In genomic region chr7:30594540-30595460, GRCh38 we compare ENCODE assay signal across 1 cellular context.
TF ChIP-seq lines count a peak whose summit lies in the region.

GARS1 (plus strand) TSS chr7:30594878; CDS start chr7:30594922, 44 bp downstream.

TF ChIP-seq in K562, 482 proteins besides CTCF, POLR2A, EP300 and RAD21 (continued from another document and continues in another):
- TF ChIP-seq UBTF (IDR thresholded peaks at IDR 0.05; ENCODE audit: borderline replicate concordance in 1 of 2, low read depth in 2 of 2, low read length in 2 of 2) (peak; percentile 89 to 96), ETV6 (IDR thresholded peaks at IDR 0.05; ENCODE audit: borderline replicate concordance in 1 of 2, low read depth in 2 of 2, low read length in 1 of 2) (peak in 1 of 2 experiments; percentile 25; a peak in 1 of 4 replicates), ETV6 (CRISPR knock-in tag; IDR thresholded peaks at IDR 0.05; ENCODE audit: borderline replicate concordance) (0 out of 2 replicates have a peak, but pooled peaks have one; percentile 20), ZBTB49 (CRISPR knock-in tag; IDR thresholded peaks at IDR 0.05; ENCODE audit: borderline replicate concordance) (no peak), ZBTB11 (CRISPR knock-in tag; IDR thresholded peaks at IDR 0.05) (peak in 1 of 3 experiments; percentile 64; a peak in 2 of 6 replicates), C11orf30 (IDR thresholded peaks at IDR 0.05; ENCODE audit: low read depth) (peak; percentile 91), KLF13 (tag; IDR thresholded peaks at IDR 0.05; ENCODE audit: borderline replicate concordance, low read depth) (no peak; the same call in 1 of the 2 replicates), POLR2AphosphoS5 (IDR thresholded peaks at IDR 0.05; ENCODE audit: control insufficient read depth, insufficient read depth, low read depth, low read length) (peak; percentile 87), CEBPB (tag; IDR thresholded peaks at IDR 0.05) (peak; percentile 99), TEAD1 (CRISPR knock-in tag; IDR thresholded peaks at IDR 0.05) (peak; percentile 14 to 44; a peak in 1 of 4 replicates), SMAD1 (IDR thresholded peaks at IDR 0.05; ENCODE audit: low read depth, low read length, partially characterized antibody) (peak; percentile 73), SREBF1 (IDR thresholded peaks at IDR 0.05; ENCODE audit: borderline replicate concordance, low read depth, low read length) (no peak), SETDB1 (IDR thresholded peaks at IDR 0.05; ENCODE audit: low read length) (peak; percentile 44), THRA (IDR thresholded peaks at IDR 0.05) (no peak), GMEB1 (CRISPR knock-in tag; IDR thresholded peaks at IDR 0.05) (peak; percentile 94), ZNF76 (CRISPR knock-in tag; IDR thresholded peaks at IDR 0.05; ENCODE audit: borderline replicate concordance) (0 out of 2 replicates have a peak, but pooled peaks have one; percentile 12), POLR2AphosphoS2 (IDR thresholded peaks at IDR 0.05; ENCODE audit: low read length) (0 out of 2 replicates have a peak, but pooled peaks have one; percentile 27), NR2C2 (CRISPR knock-in tag; IDR thresholded peaks at IDR 0.05) (0 out of 2 replicates have a peak, but pooled peaks have one; percentile 13), NR2C2 (tag; IDR thresholded peaks at IDR 0.05) (peak; percentile 88), BHLHE40 (IDR thresholded peaks at IDR 0.05; ENCODE audit: low read length) (peak; percentile 91), ARID3B (CRISPR knock-in tag; IDR thresholded peaks at IDR 0.05; ENCODE audit: borderline replicate concordance) (no peak), TBL1XR1 (IDR thresholded peaks at IDR 0.05; ENCODE audit: low read length in 2 of 2) (peak in 1 of 2 experiments; percentile 83; a peak in 3 of 4 replicates), ZBTB12 (CRISPR knock-in tag; IDR thresholded peaks at IDR 0.05) (peak; percentile 93), KAT7 (CRISPR knock-in tag; IDR thresholded peaks at IDR 0.05; ENCODE audit: borderline replicate concordance) (peak; percentile 89; the same call in 1 of the 2 replicates), KHSRP (IDR thresholded peaks at IDR 0.05) (peak; percentile 60; the same call in 1 of the 2 replicates), SRF (CRISPR knock-in tag; IDR thresholded peaks at IDR 0.05) (peak in 1 of 2 experiments; percentile 81; a peak in 2 of 4 replicates), ETS1 (conservative IDR thresholded peaks at IDR 0.05; ENCODE audit: control insufficient read depth, low read depth, low read length) (peak; percentile 80), ZNF140 (CRISPR knock-in tag; IDR thresholded peaks at IDR 0.05) (no peak), NFE2 (IDR thresholded peaks at IDR 0.05; ENCODE audit: low read depth) (peak; percentile 54), SMARCE1 (IDR thresholded peaks at IDR 0.05) (peak; percentile 48; the same call in 1 of the 2 replicates), CREB3L1 (IDR thresholded peaks at IDR 0.05; ENCODE audit: borderline replicate concordance, low read depth) (peak; percentile 95), XRCC5 (IDR thresholded peaks at IDR 0.05; ENCODE audit: low read depth, low read length) (peak; percentile 76), NFIC (IDR thresholded peaks at IDR 0.05) (peak; percentile 89), RB1 (IDR thresholded peaks at IDR 0.05; ENCODE audit: low read depth) (peak; percentile 96), GTF2E2 (tag; IDR thresholded peaks at IDR 0.05) (peak; percentile 78; the same call in 1 of the 2 replicates), USF1 (CRISPR knock-in tag; IDR thresholded peaks at IDR 0.05) (peak; percentile 80), ZNF431 (CRISPR knock-in tag; IDR thresholded peaks at IDR 0.05) (0 out of 2 replicates have a peak, but pooled peaks have one; percentile 29), HDAC1 (IDR thresholded peaks at IDR 0.05) (peak in 1 of 2 experiments; percentile 87; a peak in 2 of 4 replicates), DLX4 (CRISPR knock-in tag; IDR thresholded peaks at IDR 0.05) (no peak), TCF7 (IDR thresholded peaks at IDR 0.05; ENCODE audit: borderline replicate concordance) (peak; percentile 45; the same call in 1 of the 2 replicates), SMARCA5 (IDR thresholded peaks at IDR 0.05) (no peak), FIP1L1 (IDR thresholded peaks at IDR 0.05; ENCODE audit: low read depth, low read length, poor library complexity, severe bottlenecking) (peak; percentile 94)
